ENCODE assay signal across 8 cellular contexts in the genomic region with DNA sequence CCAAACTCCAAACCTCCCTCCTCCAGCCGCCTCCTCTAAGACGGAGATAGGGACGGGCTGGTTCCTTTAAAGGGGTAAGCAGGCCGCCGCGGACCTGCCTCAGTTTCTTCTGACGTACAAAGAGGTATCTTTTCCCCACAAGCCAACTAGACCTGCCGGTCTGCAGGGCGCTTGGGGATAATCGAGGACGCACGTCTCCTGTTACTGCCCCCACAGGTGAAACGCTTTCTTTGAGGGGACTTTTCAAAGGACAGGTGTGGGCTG. TPM values are rescaled to one million over a fixed set of nuclear protein-coding genes. Genes with fewer than 3 reads are reported as not detected.
DNase-seq lines count a peak whose midpoint lies in the region; ATAC-seq and TF ChIP-seq lines count a peak whose summit lies in the region.

No MANE protein-coding gene starts in this region.

- intact Hi-C loops in CD4-positive, alpha-beta memory T cell (cut with micrococcal nuclease), result loop anchor here (1.0 kb wide), 2 partner anchors 14 to 154 kb away; no protein-coding TSS in a partner anchor

- H3K4me1 ChIP-seq in CD4-positive, alpha-beta memory T cell (ENCODE audit: insufficient read depth, low read length), result peaks cover 46% of the 10 kb centered on the region

- H3K36me3 Mint-ChIP-seq in CD4-positive, alpha-beta memory T cell, result peaks cover 0 to 18% of the 10 kb centered on the region in 2 donors
- H3K36me3 Mint-ChIP-seq in activated naive CD8-positive, alpha-beta T cell treated with anti-CD3 and anti-CD28 coated beads, Interleukin-2, amount 10 ng/mL, durations not matched to agents 7 days and 5 days, result peaks cover 2% of the 10 kb centered on the region

- H3K27me3 Mint-ChIP-seq in CD4-positive, alpha-beta memory T cell, result no peaks in the 10 kb centered on the region
- H3K27me3 Mint-ChIP-seq in activated naive CD8-positive, alpha-beta T cell treated with anti-CD3 and anti-CD28 coated beads, Interleukin-2, amount 10 ng/mL, durations not matched to agents 7 days and 5 days, result no peaks in the 10 kb centered on the region

- H3K36me3 ChIP-seq in CD4-positive, alpha-beta memory T cell (ENCODE audit: insufficient read depth, low read length), result no peaks in the 10 kb centered on the region
- H3K36me3 ChIP-seq in kidney epithelial cell (ENCODE audit: control insufficient read depth, insufficient read depth, low read length), result no peaks in the 10 kb centered on the region

- no peak for ATAC-seq in activated naive CD8-positive, alpha-beta T cell treated with anti-CD3 and anti-CD28 coated beads, Interleukin-2, amount 10 ng/mL, durations not matched to agents 7 days and 5 days (ENCODE audit: low read depth)
- ATAC-seq in HG03135 (IDR thresholded peaks at IDR 0.05; ENCODE audit: unreplicated experiment), result no peak
- no peak for ATAC-seq in GM21737 (IDR thresholded peaks at IDR 0.05; ENCODE audit: unreplicated experiment)
- ATAC-seq in HG02623 (IDR thresholded peaks at IDR 0.05; ENCODE audit: unreplicated experiment), result no peak

- no peaks in the 10 kb centered on the region for H3K9me3 Mint-ChIP-seq in CD4-positive, alpha-beta memory T cell
- H3K9me3 Mint-ChIP-seq in activated naive CD8-positive, alpha-beta T cell treated with anti-CD3 and anti-CD28 coated beads, Interleukin-2, amount 10 ng/mL, durations not matched to agents 7 days and 5 days, result no peaks in the 10 kb centered on the region

- no peaks in the 10 kb centered on the region for H3K9me3 ChIP-seq in CD4-positive, alpha-beta memory T cell (ENCODE audit: control insufficient read depth in 1 of 2, low read length in 2 of 2)

- H3K27me3 ChIP-seq in CD4-positive, alpha-beta memory T cell (ENCODE audit: insufficient read depth, low read length), result no peaks in the 10 kb centered on the region
- no peaks in the 10 kb centered on the region for H3K27me3 ChIP-seq in kidney epithelial cell (ENCODE audit: control insufficient read depth, insufficient read depth, low read length)

- no peak for DNase-seq in CD4-positive, alpha-beta memory T cell
- no peak for DNase-seq in HFF-Myc (ENCODE audit: extremely low read depth, low read depth)
- DNase-seq in activated naive CD8-positive, alpha-beta T cell treated with anti-CD3 and anti-CD28 coated beads, Interleukin-2, amount 10 ng/mL, durations not matched to agents 7 days and 5 days, result no peak
- DNase-seq in kidney epithelial cell (ENCODE audit: low read depth), result no peak

- CTCF ChIA-PET in CD4-positive, alpha-beta memory T cell (lab: Charles Lee; ENCODE audit: partially characterized antibody), result interaction anchor here (1.0 to 4.9 kb wide), 2 partner anchors 11 to 24 kb away, joined by 3 to 34 read pairs; partner anchors contain the start of gene RFFL

- TF ChIP-seq CTCF in HFF-Myc (IDR thresholded peaks at IDR 0.05; ENCODE audit: low read depth, low read length, missing control alignments), result no peak
- TF ChIP-seq CTCF in kidney epithelial cell (IDR thresholded peaks at IDR 0.05; ENCODE audit: insufficient read depth, low read length, poor library complexity, severe bottlenecking), result no peak

- peak overlapping the region; percentile 93 to 99 (median 96) for H3K4me3 Mint-ChIP-seq in CD4-positive, alpha-beta memory T cell
- peak overlapping the region; percentile 85 for H3K4me3 Mint-ChIP-seq in activated naive CD8-positive, alpha-beta T cell treated with anti-CD3 and anti-CD28 coated beads, Interleukin-2, amount 10 ng/mL, durations not matched to agents 7 days and 5 days

- peak overlapping the region; percentile 97 for H3K27ac ChIP-seq in CD4-positive, alpha-beta memory T cell (ENCODE audit: low read depth, low read length)
- H3K27ac ChIP-seq in temporal lobe (ENCODE audit: low read depth, low read length), result peak overlapping the region; percentile 96

- H3K4me3 ChIP-seq in CD4-positive, alpha-beta memory T cell (ENCODE audit: low read length in 2 of 2), result peak overlapping the region; percentile 25 to 96
- H3K4me3 ChIP-seq in HFF-Myc (replicated peaks; ENCODE audit: low read depth, low read length) (peak overlapping the region; percentile 76), kidney epithelial cell (ENCODE audit: low read depth, low read length) (peak overlapping the region; percentile 71)

- peaks cover 28 to 55% (median 42%) of the 10 kb centered on the region in 4 donors for H3K4me1 Mint-ChIP-seq in CD4-positive, alpha-beta memory T cell
- H3K4me1 Mint-ChIP-seq in activated naive CD8-positive, alpha-beta T cell treated with anti-CD3 and anti-CD28 coated beads, Interleukin-2, amount 10 ng/mL, durations not matched to agents 7 days and 5 days, result peaks cover 24% of the 10 kb centered on the region

- POLR2A ChIA-PET in CD4-positive, alpha-beta memory T cell (lab: Charles Lee; ENCODE audit: partially characterized antibody), result interaction anchor here (0.8 to 4.0 kb wide), 12 partner anchors 9 to 107 kb away, joined by 3 to 33 read pairs (median 9); partner anchors contain the start of genes LIG3, NLE1, RAD51D and RFFL
- POLR2A ChIA-PET in activated naive CD8-positive, alpha-beta T cell treated with anti-CD3 and anti-CD28 coated beads, Interleukin-2, amount 10 ng/mL, durations not matched to agents 7 days and 5 days (lab: Charles Lee), result no interaction called here

- peak overlapping the region; percentile 92 to 99 (median 97) for H3K27ac Mint-ChIP-seq in CD4-positive, alpha-beta memory T cell
- peak overlapping the region; percentile 83 for H3K27ac Mint-ChIP-seq in activated naive CD8-positive, alpha-beta T cell treated with anti-CD3 and anti-CD28 coated beads, Interleukin-2, amount 10 ng/mL, durations not matched to agents 7 days and 5 days

RNA-seq across cellular contexts. Expression of gene RFFL, which starts 25.1 kb away (rescaled TPM):
- 10 to 100 TPM; 72.1 to 82.3 TPM for total RNA-seq in CD4-positive, alpha-beta memory T cell
- polyA plus RNA-seq in CD4-positive, alpha-beta memory T cell, result 10 to 100 TPM; 48.3 to 51.0 TPM
- 10 to 100 TPM; 37.4 to 42.3 TPM for total RNA-seq in activated naive CD8-positive, alpha-beta T cell treated with anti-CD3 and anti-CD28 coated beads, Interleukin-2, amount 10 ng/mL, durations not matched to agents 7 days and 5 days
- 13.8 and 14.1 TPM in 2 replicates for total RNA-seq in kidney epithelial cell
- 7.1 TPM for total RNA-seq in temporal lobe

RNA-seq across cellular contexts. Expression of gene RAD51D, which starts 31.1 kb away (rescaled TPM):
- total RNA-seq in CD4-positive, alpha-beta memory T cell, result 10 to 100 TPM; 21.5 to 29.2 TPM
- polyA plus RNA-seq in CD4-positive, alpha-beta memory T cell, result 10 to 100 TPM in 1 of 2 donors, 1 to 10 TPM in 1; 6.1 to 12.0 TPM
- total RNA-seq in activated naive CD8-positive, alpha-beta T cell treated with anti-CD3 and anti-CD28 coated beads, Interleukin-2, amount 10 ng/mL, durations not matched to agents 7 days and 5 days, result 10 to 100 TPM; 27.3 to 33.8 TPM
- 13.7 and 18.4 TPM in 2 replicates for total RNA-seq in kidney epithelial cell
- 9.8 TPM for total RNA-seq in temporal lobe

RNA-seq across cellular contexts. Expression of gene FNDC8, which starts 32.8 kb away (rescaled TPM):
- not detected for total RNA-seq in CD4-positive, alpha-beta memory T cell
- polyA plus RNA-seq in CD4-positive, alpha-beta memory T cell, result not detected
- total RNA-seq in activated naive CD8-positive, alpha-beta T cell treated with anti-CD3 and anti-CD28 coated beads, Interleukin-2, amount 10 ng/mL, durations not matched to agents 7 days and 5 days, result not detected
- not detected in 2 replicates for total RNA-seq in kidney epithelial cell
- total RNA-seq in temporal lobe, result not detected

RNA-seq across cellular contexts. Expression of gene NLE1, which starts 53.5 kb away (rescaled TPM):
- total RNA-seq in CD4-positive, alpha-beta memory T cell, result 10 to 100 TPM; 20.1 to 20.5 TPM
- polyA plus RNA-seq in CD4-positive, alpha-beta memory T cell, result 1 to 10 TPM; 4.4 to 4.8 TPM
- 10 to 100 TPM; 13.4 to 17.4 TPM for total RNA-seq in activated naive CD8-positive, alpha-beta T cell treated with anti-CD3 and anti-CD28 coated beads, Interleukin-2, amount 10 ng/mL, durations not matched to agents 7 days and 5 days
- total RNA-seq in kidney epithelial cell (19.3 and 29.7 TPM in 2 replicates), temporal lobe (24.6 TPM)

RNA-seq across cellular contexts. Expression of gene UNC45B, which starts 59.0 kb away (rescaled TPM):
- total RNA-seq in CD4-positive, alpha-beta memory T cell, result under 1 TPM; 0.69 to 0.73 TPM
- under 1 TPM; 0.13 to 0.58 TPM for polyA plus RNA-seq in CD4-positive, alpha-beta memory T cell
- total RNA-seq in activated naive CD8-positive, alpha-beta T cell treated with anti-CD3 and anti-CD28 coated beads, Interleukin-2, amount 10 ng/mL, durations not matched to agents 7 days and 5 days, result under 1 TPM; 0.14 to 0.20 TPM
- total RNA-seq in kidney epithelial cell (not detected in 2 replicates), temporal lobe (not detected)
